In the genomic region with DNA sequence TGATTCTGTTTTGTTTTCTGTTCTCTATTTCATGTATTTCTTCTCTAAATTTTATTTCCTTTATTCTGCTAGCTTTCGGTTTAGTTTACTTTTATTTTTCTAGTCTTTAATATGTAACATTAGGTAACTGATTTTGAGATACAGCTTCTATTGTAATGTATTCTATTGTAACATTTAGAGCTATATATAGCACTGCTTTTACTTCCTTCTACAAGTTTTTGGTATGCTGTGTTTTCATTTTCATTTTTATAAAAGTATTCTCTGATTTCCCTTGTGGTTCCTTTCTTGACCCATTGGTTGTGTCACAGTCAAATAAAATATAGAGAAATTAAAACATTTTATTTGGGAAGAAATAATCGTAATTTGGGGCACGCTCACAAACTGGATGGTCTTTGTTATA, we compare ENCODE assay signal across 1 cellular context.
TF ChIP-seq lines count a peak whose summit lies in the region.

No MANE protein-coding gene starts in this region.

TF ChIP-seq in K562, 482 proteins besides CTCF, POLR2A, EP300 and RAD21:
- TF ChIP-seq, protein P1, sequence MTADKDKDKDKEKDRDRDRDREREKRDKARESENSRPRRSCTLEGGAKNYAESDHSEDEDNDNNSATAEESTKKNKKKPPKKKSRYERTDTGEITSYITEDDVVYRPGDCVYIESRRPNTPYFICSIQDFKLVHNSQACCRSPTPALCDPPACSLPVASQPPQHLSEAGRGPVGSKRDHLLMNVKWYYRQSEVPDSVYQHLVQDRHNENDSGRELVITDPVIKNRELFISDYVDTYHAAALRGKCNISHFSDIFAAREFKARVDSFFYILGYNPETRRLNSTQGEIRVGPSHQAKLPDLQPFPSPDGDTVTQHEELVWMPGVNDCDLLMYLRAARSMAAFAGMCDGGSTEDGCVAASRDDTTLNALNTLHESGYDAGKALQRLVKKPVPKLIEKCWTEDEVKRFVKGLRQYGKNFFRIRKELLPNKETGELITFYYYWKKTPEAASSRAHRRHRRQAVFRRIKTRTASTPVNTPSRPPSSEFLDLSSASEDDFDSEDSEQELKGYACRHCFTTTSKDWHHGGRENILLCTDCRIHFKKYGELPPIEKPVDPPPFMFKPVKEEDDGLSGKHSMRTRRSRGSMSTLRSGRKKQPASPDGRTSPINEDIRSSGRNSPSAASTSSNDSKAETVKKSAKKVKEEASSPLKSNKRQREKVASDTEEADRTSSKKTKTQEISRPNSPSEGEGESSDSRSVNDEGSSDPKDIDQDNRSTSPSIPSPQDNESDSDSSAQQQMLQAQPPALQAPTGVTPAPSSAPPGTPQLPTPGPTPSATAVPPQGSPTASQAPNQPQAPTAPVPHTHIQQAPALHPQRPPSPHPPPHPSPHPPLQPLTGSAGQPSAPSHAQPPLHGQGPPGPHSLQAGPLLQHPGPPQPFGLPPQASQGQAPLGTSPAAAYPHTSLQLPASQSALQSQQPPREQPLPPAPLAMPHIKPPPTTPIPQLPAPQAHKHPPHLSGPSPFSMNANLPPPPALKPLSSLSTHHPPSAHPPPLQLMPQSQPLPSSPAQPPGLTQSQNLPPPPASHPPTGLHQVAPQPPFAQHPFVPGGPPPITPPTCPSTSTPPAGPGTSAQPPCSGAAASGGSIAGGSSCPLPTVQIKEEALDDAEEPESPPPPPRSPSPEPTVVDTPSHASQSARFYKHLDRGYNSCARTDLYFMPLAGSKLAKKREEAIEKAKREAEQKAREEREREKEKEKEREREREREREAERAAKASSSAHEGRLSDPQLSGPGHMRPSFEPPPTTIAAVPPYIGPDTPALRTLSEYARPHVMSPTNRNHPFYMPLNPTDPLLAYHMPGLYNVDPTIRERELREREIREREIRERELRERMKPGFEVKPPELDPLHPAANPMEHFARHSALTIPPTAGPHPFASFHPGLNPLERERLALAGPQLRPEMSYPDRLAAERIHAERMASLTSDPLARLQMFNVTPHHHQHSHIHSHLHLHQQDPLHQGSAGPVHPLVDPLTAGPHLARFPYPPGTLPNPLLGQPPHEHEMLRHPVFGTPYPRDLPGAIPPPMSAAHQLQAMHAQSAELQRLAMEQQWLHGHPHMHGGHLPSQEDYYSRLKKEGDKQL (CRISPR knock-in tag; IDR thresholded peaks at IDR 0.05; ENCODE audit: borderline replicate concordance), result no peak
- TF ChIP-seq SPI1 (IDR thresholded peaks at IDR 0.05; ENCODE audit: borderline replicate concordance, low read depth, low read length), result no peak
